In the genomic region with DNA sequence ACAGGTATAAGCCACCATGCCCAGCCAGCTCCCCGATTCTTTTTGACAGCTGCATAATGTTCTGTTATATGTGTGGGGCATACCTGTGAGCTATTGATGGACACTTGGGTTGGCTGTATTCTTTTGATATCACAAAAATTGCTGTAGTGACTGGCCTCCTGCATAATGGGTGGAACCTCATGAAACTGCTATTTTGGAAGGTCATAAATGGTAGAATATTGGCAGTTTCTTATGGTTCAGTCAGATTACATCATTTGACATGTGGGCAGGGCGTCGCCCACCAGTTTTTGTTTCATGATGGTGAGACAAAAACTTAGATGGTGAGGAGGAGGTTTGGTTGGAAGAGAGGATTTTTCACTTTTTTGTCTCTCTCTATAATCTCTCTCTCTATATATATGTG, we compare ENCODE assay signal across 21 cellular contexts. TPM values are rescaled to one million over a fixed set of nuclear protein-coding genes. Genes with fewer than 3 reads are reported as not detected.
DNase-seq lines count a peak whose midpoint lies in the region; ATAC-seq, FAIRE-seq and TF ChIP-seq lines count a peak whose summit lies in the region.
"Had no signal": no experiment of that assay in that cellular context is flagged by ENCODE, and none has a peak within 500 bp of the region (broad histone marks: within the 10 kb centered on the region; RNA-seq: fewer than 3 reads in every experiment).

No MANE protein-coding gene starts in this region.

- H3K4me3 Mint-ChIP-seq in activated CD4-positive, alpha-beta T cell treated with anti-CD3 and anti-CD28 coated beads for 36 hours: no peak overlapping the region
- H3K4me3 Mint-ChIP-seq in activated CD4-positive, alpha-beta T cell treated with anti-CD3 and anti-CD28 coated beads, Interleukin-2, amount 10 ng/mL, durations not matched to agents 24 days and 14 days: no peak overlapping the region
- H3K4me3 Mint-ChIP-seq in activated naive CD8-positive, alpha-beta T cell treated with anti-CD3 and anti-CD28 coated beads, Interleukin-2, amount 50 U/mL, for 24 hours: no peak overlapping the region

- CTCF ChIA-PET in activated CD4-positive, alpha-beta T cell treated with anti-CD3 and anti-CD28 coated beads for 36 hours (lab: Charles Lee): no interaction called here

- H3K9me3 ChIP-seq in kidney (ENCODE audit: control insufficient read depth in 1 of 2, low read length in 2 of 2): no peaks in the 10 kb centered on the region
- H3K9me3 ChIP-seq: BLaER1 treated with 17β-estradiol and CSF1 and Interleukin-3, amounts not matched to agents 10 nM and 100 nM; SJCRH30 had no signal

- FAIRE-seq in kidney (lab: Jason Lieb, UNC): no peak
- FAIRE-seq: H54 had no signal

- no peaks in the 10 kb centered on the region for H3K9me3 Mint-ChIP-seq in activated CD4-positive, alpha-beta T cell treated with anti-CD3 and anti-CD28 coated beads for 36 hours (ENCODE audit: low read depth)
- no peaks in the 10 kb centered on the region for H3K9me3 Mint-ChIP-seq in activated CD4-positive, alpha-beta T cell treated with anti-CD3 and anti-CD28 coated beads, Interleukin-2, amount 10 ng/mL, durations not matched to agents 24 days and 14 days
- H3K9me3 Mint-ChIP-seq in activated naive CD8-positive, alpha-beta T cell treated with anti-CD3 and anti-CD28 coated beads, Interleukin-2, amount 50 U/mL, for 24 hours: no peaks in the 10 kb centered on the region

- peaks cover 4% of the 10 kb centered on the region for H3K4me1 Mint-ChIP-seq in activated CD4-positive, alpha-beta T cell treated with anti-CD3 and anti-CD28 coated beads for 36 hours
- H3K4me1 Mint-ChIP-seq in activated CD4-positive, alpha-beta T cell treated with anti-CD3 and anti-CD28 coated beads, Interleukin-2, amount 10 ng/mL, durations not matched to agents 24 days and 14 days: peaks cover 7% of the 10 kb centered on the region
- peaks cover 5% of the 10 kb centered on the region for H3K4me1 Mint-ChIP-seq in activated naive CD8-positive, alpha-beta T cell treated with anti-CD3 and anti-CD28 coated beads, Interleukin-2, amount 50 U/mL, for 24 hours

- intact Hi-C loops in activated CD4-positive, alpha-beta T cell treated with anti-CD3 and anti-CD28 coated beads for 36 hours (cut with DNase I, micrococcal nuclease): loop anchor here in 1 of 2 experiments (1.0 kb wide), 1 partner anchor 8 kb away; no protein-coding TSS in a partner anchor
- intact Hi-C loops in activated CD4-positive, alpha-beta T cell treated with anti-CD3 and anti-CD28 coated beads, Interleukin-2, amount 10 ng/mL, durations not matched to agents 24 days and 14 days (cut with micrococcal nuclease): no loop called here
- intact Hi-C loops in kidney (cut with DNase I): no loop called here

- H3K27ac Mint-ChIP-seq in activated CD4-positive, alpha-beta T cell treated with anti-CD3 and anti-CD28 coated beads for 36 hours: no peak overlapping the region
- H3K27ac Mint-ChIP-seq in activated CD4-positive, alpha-beta T cell treated with anti-CD3 and anti-CD28 coated beads, Interleukin-2, amount 10 ng/mL, durations not matched to agents 24 days and 14 days: no peak overlapping the region
- peak overlapping the region; percentile 68 for H3K27ac Mint-ChIP-seq in activated naive CD8-positive, alpha-beta T cell treated with anti-CD3 and anti-CD28 coated beads, Interleukin-2, amount 50 U/mL, for 24 hours

- DNase-seq in activated CD4-positive, alpha-beta T cell treated with anti-CD3 and anti-CD28 coated beads for 36 hours: peak; percentile 20
- no peak for DNase-seq in activated CD4-positive, alpha-beta T cell treated with anti-CD3 and anti-CD28 coated beads, Interleukin-2, amount 10 ng/mL, durations not matched to agents 24 days and 14 days
- DNase-seq in OCI-M1 (lab: John Stamatoyannopoulos, UW) (peak; percentile 44), kidney (peak; percentile 6), glomerular visceral epithelial cell (ENCODE audit: extremely low spot score) (no peak), foreskin keratinocyte (no peak), NCI-H187 treated with DMSO at 0.1 percent for 48 hours (lab: John Stamatoyannopoulos, UW) (no peak)
- DNase-seq in activated naive CD8-positive, alpha-beta T cell treated with anti-CD3 and anti-CD28 coated beads, Interleukin-2, amount 50 U/mL, for 24 hours: no peak
- DNase-seq: 8988T, DMS 273 treated with DMSO at 0.1 percent for 48 hours, GDM1, KG1, NCI-H1417 treated with DMSO at 0.1 percent for 48 hours, NCI-H2029, NCI-H2171, NCI-H446, NCI-H69, PC-3, SJCRH30 had no signal

- POLR2A ChIA-PET in activated CD4-positive, alpha-beta T cell treated with anti-CD3 and anti-CD28 coated beads for 36 hours (lab: Charles Lee): no interaction called here

- TF ChIP-seq CTCF in kidney (IDR thresholded peaks at IDR 0.05; ENCODE audit: borderline replicate concordance, extremely low read depth, insufficient read depth) (no peak), foreskin keratinocyte (conservative IDR thresholded peaks at IDR 0.05) (no peak)

- peaks cover 36% of the 10 kb centered on the region for H3K36me3 Mint-ChIP-seq in activated CD4-positive, alpha-beta T cell treated with anti-CD3 and anti-CD28 coated beads for 36 hours (ENCODE audit: low read depth)
- H3K36me3 Mint-ChIP-seq in activated CD4-positive, alpha-beta T cell treated with anti-CD3 and anti-CD28 coated beads, Interleukin-2, amount 10 ng/mL, durations not matched to agents 24 days and 14 days (ENCODE audit: low read depth): peaks cover 39% of the 10 kb centered on the region
- peaks cover 34% of the 10 kb centered on the region for H3K36me3 Mint-ChIP-seq in activated naive CD8-positive, alpha-beta T cell treated with anti-CD3 and anti-CD28 coated beads, Interleukin-2, amount 50 U/mL, for 24 hours (ENCODE audit: low read depth)

- H3K9ac ChIP-seq in kidney (ENCODE audit: low read length in 2 of 2): no peak overlapping the region
- H3K9ac ChIP-seq: BLaER1 treated with 17β-estradiol and CSF1 and Interleukin-3, amounts not matched to agents 10 nM and 100 nM had no signal

- no peaks in the 10 kb centered on the region for H3K27me3 ChIP-seq in foreskin keratinocyte
- H3K27me3 ChIP-seq: BLaER1 treated with 17β-estradiol and CSF1 and Interleukin-3, amounts not matched to agents 10 nM and 100 nM; SJCRH30 had no signal

- no peak overlapping the region for H3K4me3 ChIP-seq in kidney (ENCODE audit: low read length in 2 of 2)
- H3K4me3 ChIP-seq: BLaER1 treated with 17β-estradiol and CSF1 and Interleukin-3, amounts not matched to agents 10 nM and 100 nM; SJCRH30 had no signal

- no peak overlapping the region for H3K27ac ChIP-seq in kidney (ENCODE audit: low read depth in 2 of 2, low read length in 2 of 2)
- H3K27ac ChIP-seq in foreskin keratinocyte: no peak overlapping the region
- H3K27ac ChIP-seq: BLaER1 treated with 17β-estradiol and CSF1 and Interleukin-3, amounts not matched to agents 10 nM and 100 nM; SJCRH30 had no signal

- no peak for ATAC-seq in activated CD4-positive, alpha-beta T cell treated with anti-CD3 and anti-CD28 coated beads for 36 hours
- ATAC-seq in activated naive CD8-positive, alpha-beta T cell treated with anti-CD3 and anti-CD28 coated beads, Interleukin-2, amount 50 U/mL, for 24 hours: no peak
- ATAC-seq in foreskin keratinocyte: no peak
- ATAC-seq: PC-3 had no signal

- H3K36me3 ChIP-seq in kidney (ENCODE audit: control insufficient read depth in 1 of 2, insufficient read depth in 2 of 2, low read length in 2 of 2): peaks cover 6 to 9% of the 10 kb centered on the region in 2 donors

- no peaks in the 10 kb centered on the region for H3K4me1 ChIP-seq in kidney (ENCODE audit: control insufficient read depth in 1 of 2, insufficient read depth in 1 of 2, low read depth in 1 of 2, low read length in 2 of 2)
- no peaks in the 10 kb centered on the region for H3K4me1 ChIP-seq in foreskin keratinocyte
- H3K4me1 ChIP-seq: BLaER1 treated with 17β-estradiol and CSF1 and Interleukin-3, amounts not matched to agents 10 nM and 100 nM; SJCRH30 had no signal

- no peaks in the 10 kb centered on the region for H3K27me3 Mint-ChIP-seq in activated CD4-positive, alpha-beta T cell treated with anti-CD3 and anti-CD28 coated beads for 36 hours
- H3K27me3 Mint-ChIP-seq in activated CD4-positive, alpha-beta T cell treated with anti-CD3 and anti-CD28 coated beads, Interleukin-2, amount 10 ng/mL, durations not matched to agents 24 days and 14 days: no peaks in the 10 kb centered on the region
- no peaks in the 10 kb centered on the region for H3K27me3 Mint-ChIP-seq in activated naive CD8-positive, alpha-beta T cell treated with anti-CD3 and anti-CD28 coated beads, Interleukin-2, amount 50 U/mL, for 24 hours

RNA-seq across cellular contexts. Expression of a gene that starts 26.7 kb away (rescaled TPM):
- 10 to 100 TPM; 70.9 to 87.4 TPM for total RNA-seq in activated CD4-positive, alpha-beta T cell treated with anti-CD3 and anti-CD28 coated beads for 36 hours
- total RNA-seq in activated CD4-positive, alpha-beta T cell treated with anti-CD3 and anti-CD28 coated beads, Interleukin-2, amount 10 ng/mL, durations not matched to agents 24 days and 14 days: 102 and 111 TPM in 2 replicates
- total RNA-seq in kidney (41.4 TPM), foreskin keratinocyte (47.0 and 47.4 TPM in 2 replicates)
- polyA plus RNA-seq in kidney (ENCODE audit: insufficient read depth, low read depth, low replicate concordance) (21.3 TPM), foreskin keratinocyte (30.0 and 34.2 TPM in 2 replicates)

Comparison
In these comparisons a context has a peak if more than half of its experiments do, and no peak if none do; other contexts are left out.
1. DNase-seq: peak in activated CD4-positive, alpha-beta T cell treated with anti-CD3 and anti-CD28 coated beads for 36 hours (single experiment), OCI-M1 (single experiment) and kidney (single experiment); none in activated CD4-positive, alpha-beta T cell treated with anti-CD3 and anti-CD28 coated beads, Interleukin-2, amount 10 ng/mL, durations not matched to agents 24 days and 14 days (single experiment), activated naive CD8-positive, alpha-beta T cell treated with anti-CD3 and anti-CD28 coated beads, Interleukin-2, amount 50 U/mL, for 24 hours (single experiment), glomerular visceral epithelial cell (single experiment), foreskin keratinocyte (0 of 2) and NCI-H187 treated with DMSO at 0.1 percent for 48 hours (single experiment).